Comparison of ENCODE assay signal across 8 cellular contexts in the genomic region with DNA sequence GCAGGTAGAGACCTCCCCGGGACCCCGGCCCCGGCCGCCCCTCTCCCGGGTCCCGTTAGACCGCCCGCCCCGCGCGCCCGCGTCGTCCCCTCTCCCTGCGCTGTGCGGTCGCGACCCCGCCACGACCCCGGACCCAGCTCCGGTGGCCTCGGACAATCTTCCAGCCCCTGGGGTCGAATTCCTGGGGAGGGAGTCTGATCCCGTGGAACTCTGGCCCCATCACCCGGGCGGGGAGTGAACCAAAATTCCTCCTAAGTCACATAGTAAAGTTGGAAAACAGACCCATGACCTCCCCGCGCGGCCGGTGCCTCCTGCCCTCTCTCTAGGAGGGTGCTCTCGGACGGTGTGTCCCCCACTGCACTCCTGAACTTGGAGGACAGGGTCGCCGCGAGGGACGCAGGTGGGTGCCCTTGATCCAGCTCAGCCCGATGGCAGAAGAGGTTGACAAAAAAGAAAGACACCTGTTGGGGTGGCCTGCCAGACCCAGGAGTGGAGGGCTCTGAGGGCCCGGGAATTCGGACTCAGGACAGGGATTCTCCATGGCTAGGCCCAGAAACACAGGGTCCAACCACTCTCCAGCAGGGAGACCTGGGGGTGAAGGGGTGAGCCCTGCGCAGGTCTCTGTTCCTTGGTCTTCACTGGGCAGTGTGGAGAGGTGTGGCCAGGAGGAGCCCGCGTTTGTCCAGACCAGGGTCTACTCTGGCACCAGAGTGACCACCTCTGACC. TPM values are rescaled to one million over a fixed set of nuclear protein-coding genes. Genes with fewer than 3 reads are reported as not detected.
DNase-seq lines count a peak whose midpoint lies in the region; ATAC-seq, FAIRE-seq and TF ChIP-seq lines count a peak whose summit lies in the region.

No MANE protein-coding gene starts in this region.

- H3K9me3 Mint-ChIP-seq in stimulated activated naive CD8-positive, alpha-beta T cell treated with anti-CD3 and anti-CD28 coated beads, Interleukin-15, amount 100 ng/mL, for 72 hours = no peaks in the 10 kb centered on the region

- peak overlapping the region in 1 of 2 donors; percentile 19 for H3K9ac ChIP-seq in kidney (ENCODE audit: low read length in 2 of 2)

- peak; percentile 4 for ATAC-seq in HG02852 (IDR thresholded peaks at IDR 0.05; ENCODE audit: unreplicated experiment)
- no peak for ATAC-seq in stimulated activated naive CD8-positive, alpha-beta T cell treated with anti-CD3 and anti-CD28 coated beads, Interleukin-15, amount 100 ng/mL, for 72 hours
- ATAC-seq in HG02763 (IDR thresholded peaks at IDR 0.05; ENCODE audit: unreplicated experiment) = no peak

- H3K4me1 Mint-ChIP-seq in stimulated activated naive CD8-positive, alpha-beta T cell treated with anti-CD3 and anti-CD28 coated beads, Interleukin-15, amount 100 ng/mL, for 72 hours = peaks cover 43% of the 10 kb centered on the region

- TF ChIP-seq CTCF in kidney (IDR thresholded peaks at IDR 0.05; ENCODE audit: borderline replicate concordance, extremely low read depth, insufficient read depth) = no peak

- peak overlapping the region in 1 of 2 donors; percentile 36 for H3K27ac ChIP-seq in kidney (ENCODE audit: low read depth in 2 of 2, low read length in 2 of 2)

- H3K27ac Mint-ChIP-seq in stimulated activated naive CD8-positive, alpha-beta T cell treated with anti-CD3 and anti-CD28 coated beads, Interleukin-15, amount 100 ng/mL, for 72 hours = peak overlapping the region in 1 of 2 donors; percentile 52

- H3K4me1 ChIP-seq in kidney (ENCODE audit: control insufficient read depth in 1 of 2, insufficient read depth in 1 of 2, low read depth in 1 of 2, low read length in 2 of 2) = peaks cover 7 to 12% of the 10 kb centered on the region in 2 donors

- no peak for FAIRE-seq in kidney (lab: Jason Lieb, UNC)

- intact Hi-C loops in kidney (cut with DNase I) = no loop called here

- DNase-seq in astrocyte of the hippocampus (ENCODE audit: low read depth, low spot score) = peak; percentile 42
- DNase-seq in kidney = peak; percentile 89
- DNase-seq in stimulated activated naive CD8-positive, alpha-beta T cell treated with anti-CD3 and anti-CD28 coated beads, Interleukin-15, amount 100 ng/mL, for 72 hours = peak in 1 of 2 donors; percentile 19
- DNase-seq in middle frontal gyrus (ENCODE audit: extremely low spot score, low spot score) = no peak
- DNase-seq in activated CD4-positive, alpha-beta T cell treated with anti-CD3 and anti-CD28 coated beads for 4 hours = no peak
- DNase-seq in AML-193 (lab: John Stamatoyannopoulos, UW) = no peak

- H3K36me3 ChIP-seq in kidney (ENCODE audit: control insufficient read depth in 1 of 2, insufficient read depth in 2 of 2, low read length in 2 of 2) = no peaks in the 10 kb centered on the region

- peak overlapping the region; percentile 28 to 46 for H3K4me3 ChIP-seq in kidney (ENCODE audit: low read length in 2 of 2)

- H3K9me3 ChIP-seq in kidney (ENCODE audit: control insufficient read depth in 1 of 2, low read length in 2 of 2) = no peaks in the 10 kb centered on the region

- peak overlapping the region; percentile 80 to 84 for H3K4me3 Mint-ChIP-seq in stimulated activated naive CD8-positive, alpha-beta T cell treated with anti-CD3 and anti-CD28 coated beads, Interleukin-15, amount 100 ng/mL, for 72 hours

- H3K27me3 Mint-ChIP-seq in stimulated activated naive CD8-positive, alpha-beta T cell treated with anti-CD3 and anti-CD28 coated beads, Interleukin-15, amount 100 ng/mL, for 72 hours = peaks cover 69% of the 10 kb centered on the region

RNA-seq across cellular contexts. Expression of a gene that starts 0.5 kb away (rescaled TPM):
- total RNA-seq in kidney = 20.0 TPM
- 6.9 TPM for polyA plus RNA-seq in kidney (ENCODE audit: insufficient read depth, low read depth, low replicate concordance)

RNA-seq across cellular contexts. Expression of a gene that starts 29.8 kb away (rescaled TPM):
- total RNA-seq in kidney = 253 TPM
- polyA plus RNA-seq in kidney (ENCODE audit: insufficient read depth, low read depth, low replicate concordance) = 79.5 TPM

RNA-seq across cellular contexts. Expression of a gene that starts 34.1 kb away (rescaled TPM):
- total RNA-seq in kidney = not detected
- not detected for polyA plus RNA-seq in kidney (ENCODE audit: insufficient read depth, low read depth, low replicate concordance)

RNA-seq across cellular contexts. Expression of a gene that starts 41.8 kb away (rescaled TPM):
- 9.2 TPM for total RNA-seq in kidney
- polyA plus RNA-seq in kidney (ENCODE audit: insufficient read depth, low read depth, low replicate concordance) = 36.4 TPM

Comparison
In these comparisons a context has a peak if more than half of its experiments do, and no peak if none do; other contexts are left out.
1. DNase-seq: peak in astrocyte of the hippocampus (single experiment) and kidney (single experiment); none in middle frontal gyrus (single experiment), activated CD4-positive, alpha-beta T cell treated with anti-CD3 and anti-CD28 coated beads for 4 hours (0 of 2) and AML-193 (0 of 2).